In the genomic region with DNA sequence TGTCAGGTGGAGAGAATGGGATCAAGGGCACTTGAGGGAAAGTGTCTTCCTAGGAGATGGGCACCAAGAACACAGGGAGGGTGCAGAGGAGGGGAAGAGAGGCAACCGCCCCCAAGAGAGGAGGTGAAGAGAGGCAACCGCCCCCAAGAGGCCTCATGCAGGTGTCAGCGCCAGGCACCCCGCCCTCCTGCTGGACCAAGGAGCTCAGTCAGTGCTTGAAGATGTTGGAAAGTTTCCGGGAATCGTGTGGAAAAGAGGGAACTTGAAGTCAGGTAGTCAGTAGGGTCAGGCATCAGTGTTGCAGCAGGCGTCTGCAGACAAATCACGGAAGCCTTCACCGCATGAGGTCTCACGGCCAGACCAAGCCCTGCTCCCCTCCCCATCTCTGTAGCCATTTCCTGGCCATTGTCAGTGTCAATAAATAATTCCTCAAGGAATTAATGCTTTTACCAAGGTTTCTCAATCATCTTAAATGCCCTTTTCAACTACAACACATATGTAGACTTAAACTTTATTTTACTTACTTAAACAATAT, we compare ENCODE assay signal across 26 cellular contexts.
DNase-seq lines count a peak whose midpoint lies in the region; ATAC-seq and TF ChIP-seq lines count a peak whose summit lies in the region.
"Had no signal": no experiment of that assay in that cellular context is flagged by ENCODE, and none has a peak within 500 bp of the region (broad histone marks: within the 10 kb centered on the region; RNA-seq: fewer than 3 reads in every experiment).

No MANE protein-coding gene starts in this region.

- H3K4me1 ChIP-seq in esophagus muscularis mucosa: no peaks in the 10 kb centered on the region
- no peaks in the 10 kb centered on the region for H3K4me1 ChIP-seq in vagina
- H3K4me1 ChIP-seq: BLaER1, HAP-1 had no signal

- TF ChIP-seq CTCF in esophagus muscularis mucosa (IDR thresholded peaks at IDR 0.05) (no peak), vagina (IDR thresholded peaks at IDR 0.05) (no peak)

- no peaks in the 10 kb centered on the region for H3K36me3 Mint-ChIP-seq in activated CD4-positive, alpha-beta T cell treated with anti-CD3 and anti-CD28 coated beads, Interleukin-2, amount 10 ng/mL, durations not matched to agents 24 days and 14 days (ENCODE audit: low read depth)
- H3K36me3 Mint-ChIP-seq: CD4-positive, CD25-positive, alpha-beta regulatory T cell; IgD-negative memory B cell had no signal

- no peaks in the 10 kb centered on the region for H3K9me3 ChIP-seq in esophagus muscularis mucosa
- no peaks in the 10 kb centered on the region for H3K9me3 ChIP-seq in vagina
- H3K9me3 ChIP-seq: HAP-1, SJCRH30 had no signal

- no peak for TF ChIP-seq POLR2A in esophagus muscularis mucosa (IDR thresholded peaks at IDR 0.05; ENCODE audit: low read depth)
- TF ChIP-seq POLR2A in vagina (IDR thresholded peaks at IDR 0.05): no peak

- no peaks in the 10 kb centered on the region for H3K9me3 Mint-ChIP-seq in activated CD4-positive, alpha-beta T cell treated with anti-CD3 and anti-CD28 coated beads, Interleukin-2, amount 10 ng/mL, durations not matched to agents 24 days and 14 days

- WGBS in esophagus muscularis mucosa: 74% methylated on average over 10 of the region's 10 CpGs

- H3K4me1 Mint-ChIP-seq in activated CD4-positive, alpha-beta T cell treated with anti-CD3 and anti-CD28 coated beads, Interleukin-2, amount 10 ng/mL, durations not matched to agents 24 days and 14 days: no peaks in the 10 kb centered on the region
- H3K4me1 Mint-ChIP-seq: CD4-positive, CD25-positive, alpha-beta regulatory T cell; IgD-negative memory B cell had no signal

- H3K27me3 Mint-ChIP-seq in activated CD4-positive, alpha-beta T cell treated with anti-CD3 and anti-CD28 coated beads, Interleukin-2, amount 10 ng/mL, durations not matched to agents 24 days and 14 days: no peaks in the 10 kb centered on the region
- H3K27me3 Mint-ChIP-seq: CD4-positive, CD25-positive, alpha-beta regulatory T cell had no signal

- no peak for ATAC-seq in HG03039 (IDR thresholded peaks at IDR 0.05; ENCODE audit: unreplicated experiment)
- ATAC-seq: Right ventricle myocardium inferior, SK-N-SH treated with all-trans-retinoic acid at 6 μM for 48 hours had no signal

- no peak for TF ChIP-seq EP300 in esophagus muscularis mucosa (IDR thresholded peaks at IDR 0.05)

- no peak overlapping the region for H3K4me3 Mint-ChIP-seq in activated CD4-positive, alpha-beta T cell treated with anti-CD3 and anti-CD28 coated beads, Interleukin-2, amount 10 ng/mL, durations not matched to agents 24 days and 14 days
- H3K4me3 Mint-ChIP-seq: CD4-positive, CD25-positive, alpha-beta regulatory T cell; HFFc6; IgD-negative memory B cell had no signal

- peak; percentile 26 for DNase-seq in activated CD4-positive, alpha-beta T cell treated with anti-CD3 and anti-CD28 coated beads, Interleukin-2, amount 10 ng/mL, durations not matched to agents 24 days and 14 days
- no peak for DNase-seq in activated CD4-positive, alpha-beta T cell treated with anti-CD3 and anti-CD28 coated beads, Interleukin-2, amount 50 U/mL, for 4 hours
- DNase-seq in esophagus muscularis mucosa (ENCODE audit: extremely low spot score) (peak; percentile 83), iPS-NIHi7 (ENCODE audit: extremely low spot score) (peak; percentile 50), vagina (ENCODE audit: extremely low spot score in 2 of 2) (peak; percentile 70 to 72), T-helper 2 cell (no peak), NOMO-1 treated with DMSO at 0.1 percent for 48 hours (lab: John Stamatoyannopoulos, UW; ENCODE audit: unreplicated experiment) (no peak)
- DNase-seq: 8988T; ACHN; CD4-positive, CD25-positive, alpha-beta regulatory T cell; DND-41; HFFc6; NCI-H1048; NCI-H1694 treated with DMSO at 0.1 percent for 48 hours; NCI-H2171 treated with DMSO at 0.1 percent for 48 hours; NCI-H524 treated with DMSO at 0.1 percent for 48 hours; NCI-H774; PC-9 had no signal

- H3K27ac ChIP-seq in esophagus muscularis mucosa (replicated peaks in 1 of 4) (no peak overlapping the region), vagina (no peak overlapping the region)
- H3K27ac ChIP-seq: BLaER1, KMS-11, PC-9, SJCRH30 had no signal

- H3K4me3 ChIP-seq in esophagus muscularis mucosa: no peak overlapping the region
- no peak overlapping the region for H3K4me3 ChIP-seq in vagina
- H3K4me3 ChIP-seq: BLaER1, HAP-1, PC-9, SJCRH30 had no signal

- H3K36me3 ChIP-seq in esophagus muscularis mucosa: no peaks in the 10 kb centered on the region
- no peaks in the 10 kb centered on the region for H3K36me3 ChIP-seq in vagina
- H3K36me3 ChIP-seq: BLaER1, HAP-1, SJCRH30 had no signal

- H3K27me3 ChIP-seq in esophagus muscularis mucosa (no peaks in the 10 kb centered on the region), vagina (no peaks in the 10 kb centered on the region)
- H3K27me3 ChIP-seq: SJCRH30 had no signal

- intact Hi-C loops in activated CD4-positive, alpha-beta T cell treated with anti-CD3 and anti-CD28 coated beads, Interleukin-2, amount 10 ng/mL, durations not matched to agents 24 days and 14 days (cut with micrococcal nuclease): no loop called here
- intact Hi-C loops in esophagus muscularis mucosa (cut with DNase I): no loop called here
- intact Hi-C loops in vagina (cut with DNase I): no loop called here

- no peak overlapping the region for H3K27ac Mint-ChIP-seq in activated CD4-positive, alpha-beta T cell treated with anti-CD3 and anti-CD28 coated beads, Interleukin-2, amount 10 ng/mL, durations not matched to agents 24 days and 14 days
- H3K27ac Mint-ChIP-seq: CD4-positive, CD25-positive, alpha-beta regulatory T cell; HFFc6; IgD-negative memory B cell had no signal

Comparison
In these comparisons a context has a peak if more than half of its experiments do, and no peak if none do; other contexts are left out.
1. DNase-seq: peak in activated CD4-positive, alpha-beta T cell treated with anti-CD3 and anti-CD28 coated beads, Interleukin-2, amount 10 ng/mL, durations not matched to agents 24 days and 14 days (single experiment), esophagus muscularis mucosa (single experiment), iPS-NIHi7 (single experiment) and vagina (2 of 2); none in activated CD4-positive, alpha-beta T cell treated with anti-CD3 and anti-CD28 coated beads, Interleukin-2, amount 50 U/mL, for 4 hours (0 of 2), T-helper 2 cell (0 of 5) and NOMO-1 treated with DMSO at 0.1 percent for 48 hours (single experiment).